In the genomic region with DNA sequence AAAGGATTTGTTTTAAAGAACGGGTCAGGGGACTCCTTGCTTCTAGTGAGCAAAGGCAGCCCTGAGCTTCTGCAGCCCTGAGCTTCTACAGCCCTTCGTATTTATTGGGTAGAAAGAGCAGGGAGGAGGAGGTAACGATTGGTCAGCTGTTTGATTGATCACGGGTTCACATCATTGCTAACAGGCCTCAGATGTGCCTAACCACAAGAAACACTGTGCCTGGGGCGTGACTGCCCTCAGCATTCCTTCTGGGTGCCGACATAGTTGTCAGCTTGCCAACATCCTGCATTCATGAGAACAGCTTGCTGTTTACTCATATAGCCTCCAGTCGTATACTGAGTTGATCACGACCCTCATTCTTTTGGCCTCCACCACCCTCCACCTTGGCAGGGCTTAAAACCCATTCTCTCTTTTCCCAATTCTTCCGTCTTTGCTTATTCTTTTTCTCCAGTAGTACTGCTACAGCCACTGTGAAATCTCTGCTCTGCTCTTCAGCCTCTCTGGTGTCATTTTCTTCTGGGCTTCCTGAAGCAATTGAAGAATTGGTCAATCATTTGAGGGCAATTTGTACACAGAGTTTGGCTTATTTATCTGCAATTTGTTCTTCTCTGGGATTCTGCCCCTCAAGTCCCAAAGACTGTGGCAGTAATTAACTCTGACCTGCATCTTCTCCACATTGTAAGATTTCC, we compare ENCODE assay signal across 1 cellular context.
A peak's percentile ranks its signal among the peaks of the same experiment; 100 is the strongest.
TF ChIP-seq lines count a peak whose summit lies in the region.

No MANE protein-coding gene starts in this region.

TF ChIP-seq in HepG2, 621 proteins besides CTCF, POLR2A, EP300 and RAD21 (continues in another document):
- no peak for TF ChIP-seq ZNF773 (CRISPR knock-in tag; IDR thresholded peaks at IDR 0.05; ENCODE audit: borderline replicate concordance)
- no peak for TF ChIP-seq PHF5A (CRISPR knock-in tag; IDR thresholded peaks at IDR 0.05; ENCODE audit: low read depth, unreplicated experiment)
- TF ChIP-seq, protein P1, sequence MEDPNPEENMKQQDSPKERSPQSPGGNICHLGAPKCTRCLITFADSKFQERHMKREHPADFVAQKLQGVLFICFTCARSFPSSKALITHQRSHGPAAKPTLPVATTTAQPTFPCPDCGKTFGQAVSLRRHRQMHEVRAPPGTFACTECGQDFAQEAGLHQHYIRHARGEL (CRISPR knock-in tag; IDR thresholded peaks at IDR 0.05): no peak
- TF ChIP-seq TARDBP (CRISPR knock-in tag; IDR thresholded peaks at IDR 0.05): no peak
- TF ChIP-seq YY1 (IDR thresholded peaks at IDR 0.05; ENCODE audit: insufficient read depth, insufficient replicate concordance, low read depth, low read length): no peak
- TF ChIP-seq ZNF550 (CRISPR knock-in tag; IDR thresholded peaks at IDR 0.05; ENCODE audit: borderline replicate concordance): no peak
- no peak for TF ChIP-seq CBX5 (CRISPR knock-in tag; IDR thresholded peaks at IDR 0.05; ENCODE audit: borderline replicate concordance)
- no peak for TF ChIP-seq ZNF570 (CRISPR knock-in tag; IDR thresholded peaks at IDR 0.05; ENCODE audit: borderline replicate concordance)
- TF ChIP-seq SMAD1 (CRISPR knock-in tag; IDR thresholded peaks at IDR 0.05; ENCODE audit: borderline replicate concordance, low read depth): no peak
- no peak for TF ChIP-seq ZNF460 (CRISPR knock-in tag; IDR thresholded peaks at IDR 0.05; ENCODE audit: borderline replicate concordance)
- no peak for TF ChIP-seq SRSF4 (IDR thresholded peaks at IDR 0.05; ENCODE audit: low read depth, low read length, poor library complexity, severe bottlenecking)
- TF ChIP-seq SSRP1 (CRISPR knock-in tag; IDR thresholded peaks at IDR 0.05): no peak
- no peak for TF ChIP-seq ZNF101 (CRISPR knock-in tag; IDR thresholded peaks at IDR 0.05; ENCODE audit: borderline replicate concordance, low read depth)
- no peak for TF ChIP-seq SETDB1 (CRISPR knock-in tag; IDR thresholded peaks at IDR 0.05; ENCODE audit: borderline replicate concordance)
- TF ChIP-seq ARID3A (IDR thresholded peaks at IDR 0.05; ENCODE audit: low read depth, low read length): 0 out of 2 replicates have a peak, but pooled peaks have one; percentile 26
- TF ChIP-seq GLI4 (CRISPR knock-in tag; IDR thresholded peaks at IDR 0.05; ENCODE audit: borderline replicate concordance): no peak
- peak; percentile 79 for TF ChIP-seq TEAD3 (CRISPR knock-in tag; optimal IDR thresholded peaks at IDR 0.05; ENCODE audit: borderline replicate concordance)
- no peak for TF ChIP-seq ZNF724P (CRISPR knock-in tag; IDR thresholded peaks at IDR 0.05; ENCODE audit: borderline replicate concordance)
- no peak for TF ChIP-seq NCOA2 (CRISPR knock-in tag; IDR thresholded peaks at IDR 0.05)
- TF ChIP-seq, protein P2, sequence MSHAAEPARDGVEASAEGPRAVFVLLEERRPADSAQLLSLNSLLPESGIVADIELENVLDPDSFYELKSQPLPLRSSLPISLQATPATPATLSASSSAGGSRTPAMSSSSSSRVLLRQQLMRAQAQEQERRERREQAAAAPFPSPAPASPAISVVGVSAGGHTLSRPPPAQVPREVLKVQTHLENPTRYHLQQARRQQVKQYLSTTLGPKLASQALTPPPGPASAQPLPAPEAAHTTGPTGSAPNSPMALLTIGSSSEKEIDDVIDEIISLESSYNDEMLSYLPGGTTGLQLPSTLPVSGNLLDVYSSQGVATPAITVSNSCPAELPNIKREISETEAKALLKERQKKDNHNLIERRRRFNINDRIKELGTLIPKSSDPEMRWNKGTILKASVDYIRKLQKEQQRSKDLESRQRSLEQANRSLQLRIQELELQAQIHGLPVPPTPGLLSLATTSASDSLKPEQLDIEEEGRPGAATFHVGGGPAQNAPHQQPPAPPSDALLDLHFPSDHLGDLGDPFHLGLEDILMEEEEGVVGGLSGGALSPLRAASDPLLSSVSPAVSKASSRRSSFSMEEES (CRISPR knock-in tag; IDR thresholded peaks at IDR 0.05): peak; percentile 76
- no peak for TF ChIP-seq HNRNPLL (IDR thresholded peaks at IDR 0.05; ENCODE audit: low read depth, low read length, poor library complexity, severe bottlenecking)
- no peak for TF ChIP-seq ZNF792 (CRISPR knock-in tag; IDR thresholded peaks at IDR 0.05)
- TF ChIP-seq, protein P3, sequence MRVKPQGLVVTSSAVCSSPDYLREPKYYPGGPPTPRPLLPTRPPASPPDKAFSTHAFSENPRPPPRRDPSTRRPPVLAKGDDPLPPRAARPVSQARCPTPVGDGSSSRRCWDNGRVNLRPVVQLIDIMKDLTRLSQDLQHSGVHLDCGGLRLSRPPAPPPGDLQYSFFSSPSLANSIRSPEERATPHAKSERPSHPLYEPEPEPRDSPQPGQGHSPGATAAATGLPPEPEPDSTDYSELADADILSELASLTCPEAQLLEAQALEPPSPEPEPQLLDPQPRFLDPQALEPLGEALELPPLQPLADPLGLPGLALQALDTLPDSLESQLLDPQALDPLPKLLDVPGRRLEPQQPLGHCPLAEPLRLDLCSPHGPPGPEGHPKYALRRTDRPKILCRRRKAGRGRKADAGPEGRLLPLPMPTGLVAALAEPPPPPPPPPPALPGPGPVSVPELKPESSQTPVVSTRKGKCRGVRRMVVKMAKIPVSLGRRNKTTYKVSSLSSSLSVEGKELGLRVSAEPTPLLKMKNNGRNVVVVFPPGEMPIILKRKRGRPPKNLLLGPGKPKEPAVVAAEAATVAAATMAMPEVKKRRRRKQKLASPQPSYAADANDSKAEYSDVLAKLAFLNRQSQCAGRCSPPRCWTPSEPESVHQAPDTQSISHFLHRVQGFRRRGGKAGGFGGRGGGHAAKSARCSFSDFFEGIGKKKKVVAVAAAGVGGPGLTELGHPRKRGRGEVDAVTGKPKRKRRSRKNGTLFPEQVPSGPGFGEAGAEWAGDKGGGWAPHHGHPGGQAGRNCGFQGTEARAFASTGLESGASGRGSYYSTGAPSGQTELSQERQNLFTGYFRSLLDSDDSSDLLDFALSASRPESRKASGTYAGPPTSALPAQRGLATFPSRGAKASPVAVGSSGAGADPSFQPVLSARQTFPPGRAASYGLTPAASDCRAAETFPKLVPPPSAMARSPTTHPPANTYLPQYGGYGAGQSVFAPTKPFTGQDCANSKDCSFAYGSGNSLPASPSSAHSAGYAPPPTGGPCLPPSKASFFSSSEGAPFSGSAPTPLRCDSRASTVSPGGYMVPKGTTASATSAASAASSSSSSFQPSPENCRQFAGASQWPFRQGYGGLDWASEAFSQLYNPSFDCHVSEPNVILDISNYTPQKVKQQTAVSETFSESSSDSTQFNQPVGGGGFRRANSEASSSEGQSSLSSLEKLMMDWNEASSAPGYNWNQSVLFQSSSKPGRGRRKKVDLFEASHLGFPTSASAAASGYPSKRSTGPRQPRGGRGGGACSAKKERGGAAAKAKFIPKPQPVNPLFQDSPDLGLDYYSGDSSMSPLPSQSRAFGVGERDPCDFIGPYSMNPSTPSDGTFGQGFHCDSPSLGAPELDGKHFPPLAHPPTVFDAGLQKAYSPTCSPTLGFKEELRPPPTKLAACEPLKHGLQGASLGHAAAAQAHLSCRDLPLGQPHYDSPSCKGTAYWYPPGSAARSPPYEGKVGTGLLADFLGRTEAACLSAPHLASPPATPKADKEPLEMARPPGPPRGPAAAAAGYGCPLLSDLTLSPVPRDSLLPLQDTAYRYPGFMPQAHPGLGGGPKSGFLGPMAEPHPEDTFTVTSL (CRISPR knock-in tag; IDR thresholded peaks at IDR 0.05; ENCODE audit: borderline replicate concordance): no peak
- TF ChIP-seq ZNF20 (CRISPR knock-in tag; IDR thresholded peaks at IDR 0.05): no peak
- TF ChIP-seq FOXA3 (CRISPR knock-in tag; IDR thresholded peaks at IDR 0.05): 0 out of 2 replicates have a peak, but pooled peaks have one; percentile 28
- no peak for TF ChIP-seq RFX1 (IDR thresholded peaks at IDR 0.05)
- no peak for TF ChIP-seq TBP (CRISPR knock-in tag; IDR thresholded peaks at IDR 0.05)
- no peak for TF ChIP-seq ZNF432 (CRISPR knock-in tag; IDR thresholded peaks at IDR 0.05; ENCODE audit: borderline replicate concordance)
- TF ChIP-seq JUND (CRISPR knock-in tag; IDR thresholded peaks at IDR 0.05): no peak
- TF ChIP-seq ZNF543 (CRISPR knock-in tag; IDR thresholded peaks at IDR 0.05): no peak
- no peak for TF ChIP-seq ZFP37 (CRISPR knock-in tag; IDR thresholded peaks at IDR 0.05; ENCODE audit: borderline replicate concordance)
- TF ChIP-seq HHEX (CRISPR knock-in tag; IDR thresholded peaks at IDR 0.05): no peak
- TF ChIP-seq, protein P4, sequence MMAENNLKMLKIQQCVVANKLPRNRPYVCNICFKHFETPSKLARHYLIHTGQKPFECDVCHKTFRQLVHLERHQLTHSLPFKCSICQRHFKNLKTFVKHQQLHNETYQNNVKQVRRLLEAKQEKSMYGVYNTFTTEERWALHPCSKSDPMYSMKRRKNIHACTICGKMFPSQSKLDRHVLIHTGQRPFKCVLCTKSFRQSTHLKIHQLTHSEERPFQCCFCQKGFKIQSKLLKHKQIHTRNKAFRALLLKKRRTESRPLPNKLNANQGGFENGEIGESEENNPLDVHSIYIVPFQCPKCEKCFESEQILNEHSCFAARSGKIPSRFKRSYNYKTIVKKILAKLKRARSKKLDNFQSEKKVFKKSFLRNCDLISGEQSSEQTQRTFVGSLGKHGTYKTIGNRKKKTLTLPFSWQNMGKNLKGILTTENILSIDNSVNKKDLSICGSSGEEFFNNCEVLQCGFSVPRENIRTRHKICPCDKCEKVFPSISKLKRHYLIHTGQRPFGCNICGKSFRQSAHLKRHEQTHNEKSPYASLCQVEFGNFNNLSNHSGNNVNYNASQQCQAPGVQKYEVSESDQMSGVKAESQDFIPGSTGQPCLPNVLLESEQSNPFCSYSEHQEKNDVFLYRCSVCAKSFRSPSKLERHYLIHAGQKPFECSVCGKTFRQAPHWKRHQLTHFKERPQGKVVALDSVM (CRISPR knock-in tag; IDR thresholded peaks at IDR 0.05): no peak
- TF ChIP-seq ZMYM3 (CRISPR knock-in tag; IDR thresholded peaks at IDR 0.05): no peak
- TF ChIP-seq E2F1 (CRISPR knock-in tag; IDR thresholded peaks at IDR 0.05): no peak
- no peak for TF ChIP-seq ARNT (IDR thresholded peaks at IDR 0.05)
- TF ChIP-seq SIN3B (IDR thresholded peaks at IDR 0.05; ENCODE audit: low read length): no peak
- no peak for TF ChIP-seq SCMH1 (CRISPR knock-in tag; IDR thresholded peaks at IDR 0.05; ENCODE audit: borderline replicate concordance)
- no peak for TF ChIP-seq SNAPC5 (CRISPR knock-in tag; IDR thresholded peaks at IDR 0.05; ENCODE audit: borderline replicate concordance)
- TF ChIP-seq POGK (CRISPR knock-in tag; conservative IDR thresholded peaks at IDR 0.05): no peak
- TF ChIP-seq ZNF468 (CRISPR knock-in tag; IDR thresholded peaks at IDR 0.05): no peak
- TF ChIP-seq FOXA1 (IDR thresholded peaks at IDR 0.05): no peak
- peak; percentile 32; the same call in 1 of the 2 replicates for TF ChIP-seq FOXA1 (CRISPR knock-in tag; IDR thresholded peaks at IDR 0.05)
- no peak for TF ChIP-seq ZNF263 (CRISPR knock-in tag; IDR thresholded peaks at IDR 0.05)
- TF ChIP-seq NKX3-1 (CRISPR knock-in tag; IDR thresholded peaks at IDR 0.05): no peak
- TF ChIP-seq ZNF775 (CRISPR knock-in tag; IDR thresholded peaks at IDR 0.05; ENCODE audit: borderline replicate concordance): no peak
- no peak for TF ChIP-seq ZNF879 (CRISPR knock-in tag; IDR thresholded peaks at IDR 0.05)
- TF ChIP-seq REL (CRISPR knock-in tag; conservative IDR thresholded peaks at IDR 0.05): no peak
- TF ChIP-seq NR2F1 (CRISPR knock-in tag; IDR thresholded peaks at IDR 0.05): no peak
- TF ChIP-seq, protein P5, sequence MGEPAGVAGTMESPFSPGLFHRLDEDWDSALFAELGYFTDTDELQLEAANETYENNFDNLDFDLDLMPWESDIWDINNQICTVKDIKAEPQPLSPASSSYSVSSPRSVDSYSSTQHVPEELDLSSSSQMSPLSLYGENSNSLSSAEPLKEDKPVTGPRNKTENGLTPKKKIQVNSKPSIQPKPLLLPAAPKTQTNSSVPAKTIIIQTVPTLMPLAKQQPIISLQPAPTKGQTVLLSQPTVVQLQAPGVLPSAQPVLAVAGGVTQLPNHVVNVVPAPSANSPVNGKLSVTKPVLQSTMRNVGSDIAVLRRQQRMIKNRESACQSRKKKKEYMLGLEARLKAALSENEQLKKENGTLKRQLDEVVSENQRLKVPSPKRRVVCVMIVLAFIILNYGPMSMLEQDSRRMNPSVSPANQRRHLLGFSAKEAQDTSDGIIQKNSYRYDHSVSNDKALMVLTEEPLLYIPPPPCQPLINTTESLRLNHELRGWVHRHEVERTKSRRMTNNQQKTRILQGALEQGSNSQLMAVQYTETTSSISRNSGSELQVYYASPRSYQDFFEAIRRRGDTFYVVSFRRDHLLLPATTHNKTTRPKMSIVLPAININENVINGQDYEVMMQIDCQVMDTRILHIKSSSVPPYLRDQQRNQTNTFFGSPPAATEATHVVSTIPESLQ (CRISPR knock-in tag; conservative IDR thresholded peaks at IDR 0.05): no peak
- TF ChIP-seq TEAD2 (CRISPR knock-in tag; IDR thresholded peaks at IDR 0.05): no peak
